19 cellular contexts compared by ENCODE assay signal in the genomic region with DNA sequence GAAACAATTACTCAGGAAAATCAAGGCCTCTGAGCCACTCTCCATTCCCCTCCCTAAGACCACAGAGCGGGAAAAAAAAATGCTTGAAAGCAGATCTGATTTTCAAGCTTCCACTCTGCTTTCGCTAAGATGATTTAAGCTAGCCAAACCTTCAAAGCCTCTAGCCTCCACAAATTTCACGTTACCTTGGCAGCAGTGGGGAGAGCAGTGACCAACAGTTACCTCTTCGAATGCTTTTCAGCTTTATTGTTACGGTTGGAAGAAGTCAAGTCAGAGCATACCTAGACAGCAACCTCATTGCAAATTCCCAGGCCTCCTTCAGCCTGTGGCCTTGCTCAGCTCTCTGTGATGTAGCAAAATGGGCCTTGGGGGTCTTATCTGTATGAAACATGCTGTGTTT.
DNase-seq lines count a peak whose midpoint lies in the region; ATAC-seq and TF ChIP-seq lines count a peak whose summit lies in the region.
"Had no signal": no experiment of that assay in that cellular context is flagged by ENCODE, and none has a peak within 500 bp of the region (broad histone marks: within the 10 kb centered on the region; RNA-seq: fewer than 3 reads in every experiment).

No MANE protein-coding gene starts in this region.

- H3K4me3 ChIP-seq in SJCRH30 (no peak overlapping the region), esophagus muscularis mucosa (no peak overlapping the region), muscle layer of duodenum (ENCODE audit: low read depth in 1 of 2, low read length in 2 of 2) (no peak overlapping the region), stomach (no peak overlapping the region)
- H3K4me3 ChIP-seq: GM12878 had no signal

- TF ChIP-seq CTCF in esophagus muscularis mucosa (IDR thresholded peaks at IDR 0.05) (no peak), stomach (IDR thresholded peaks at IDR 0.05) (no peak)

- H3K9me3 ChIP-seq in SJCRH30 (replicated peaks) = no peaks in the 10 kb centered on the region; the same call in 1 of the 2 replicates
- no peaks in the 10 kb centered on the region for H3K9me3 ChIP-seq in esophagus muscularis mucosa
- H3K9me3 ChIP-seq in muscle layer of duodenum (ENCODE audit: control insufficient read depth in 1 of 2, low read length in 2 of 2) = no peaks in the 10 kb centered on the region
- no peaks in the 10 kb centered on the region for H3K9me3 ChIP-seq in stomach

- H3K36me3 ChIP-seq in SJCRH30 (no peaks in the 10 kb centered on the region), esophagus muscularis mucosa (no peaks in the 10 kb centered on the region), muscle layer of duodenum (ENCODE audit: control insufficient read depth in 1 of 2, insufficient read depth in 2 of 2, low read length in 2 of 2) (no peaks in the 10 kb centered on the region), stomach (no peaks in the 10 kb centered on the region)

- peaks cover 35% of the 10 kb centered on the region for H3K4me1 ChIP-seq in SJCRH30
- H3K4me1 ChIP-seq in esophagus muscularis mucosa = peaks cover 10 to 33% (median 18%) of the 10 kb centered on the region in 4 donors
- peaks cover 0 to 5% of the 10 kb centered on the region in 2 donors for H3K4me1 ChIP-seq in muscle layer of duodenum (ENCODE audit: control insufficient read depth in 1 of 2, insufficient read depth in 2 of 2, low read length in 2 of 2)
- peaks cover 0 to 11% (median 0%) of the 10 kb centered on the region in 4 donors for H3K4me1 ChIP-seq in stomach

- intact Hi-C loops in esophagus muscularis mucosa (cut with DNase I) = no loop called here
- intact Hi-C loops in stomach (cut with DNase I; ENCODE audit: low total_unique reads) = no loop called here

- H3K27ac ChIP-seq in SJCRH30 (peak overlapping the region; percentile 76), esophagus muscularis mucosa (replicated peaks in 1 of 4) (peak overlapping the region in 3 of 4 donors; percentile 30 to 60 (median 59)), muscle layer of duodenum (ENCODE audit: low read length) (peak overlapping the region; percentile 32), stomach (peak overlapping the region in 3 of 5 donors; percentile 25 to 53 (median 30))
- H3K27ac ChIP-seq: HL-60 had no signal

- 94% methylated on average over 5 of the region's 5 CpGs for WGBS in esophagus muscularis mucosa
- 90 to 98% (median 93%) methylated on average over 5 of the region's 5 CpGs for WGBS in stomach, 5 donors

- H3K27me3 ChIP-seq in SJCRH30 = no peaks in the 10 kb centered on the region
- no peaks in the 10 kb centered on the region for H3K27me3 ChIP-seq in esophagus muscularis mucosa
- no peaks in the 10 kb centered on the region for H3K27me3 ChIP-seq in muscle layer of duodenum (ENCODE audit: low read depth, low read length)
- H3K27me3 ChIP-seq in stomach = no peaks in the 10 kb centered on the region

- DNase-seq in SJCRH30 (no peak), esophagus muscularis mucosa (ENCODE audit: extremely low spot score) (no peak), stomach (no peak), NCI-H1105 treated with DMSO at 0.1 percent for 48 hours (lab: John Stamatoyannopoulos, UW) (no peak), islet precursor cell (no peak)
- DNase-seq: ACHN; CD4-positive, alpha-beta memory T cell; DMS79; MV-4-11; NCI-H1436; NCI-H2029 treated with DMSO at 0.1 percent for 48 hours; NCI-H226; NCI-H526 treated with DMSO at 0.1 percent for 48 hours; RPMI8226 had no signal

- ATAC-seq in GM21381 (IDR thresholded peaks at IDR 0.05; ENCODE audit: unreplicated experiment) = no peak
- ATAC-seq: GM12878, HCT116 had no signal

- no peak for TF ChIP-seq EP300 in esophagus muscularis mucosa (IDR thresholded peaks at IDR 0.05)
- no peak for TF ChIP-seq EP300 in stomach (IDR thresholded peaks at IDR 0.05)

- TF ChIP-seq POLR2A in esophagus muscularis mucosa (IDR thresholded peaks at IDR 0.05; ENCODE audit: low read depth) (no peak), stomach (IDR thresholded peaks at IDR 0.05) (no peak)
